2 cellular contexts compared by ENCODE assay signal in genomic region chr5:139451878-139452660, GRCh38.
TF ChIP-seq lines count a peak whose summit lies in the region.

No MANE protein-coding gene starts in this region.

TF ChIP-seq in HEK293, 187 proteins besides CTCF, POLR2A, EP300 and RAD21 (continues in another document):
- TF ChIP-seq ZNF239 (tag by site-specific recombination; IDR thresholded peaks at IDR 0.05) (0 out of 2 replicates have a peak, but pooled peaks have one; percentile 26), ZNF791 (tag by site-specific recombination; IDR thresholded peaks at IDR 0.05) (peak; percentile 58; the same call in 1 of the 2 replicates), ZNF146 (tag by site-specific recombination; IDR thresholded peaks at IDR 0.05) (0 out of 2 replicates have a peak, but pooled peaks have one; percentile 17), ZBTB21 (tag by site-specific recombination; IDR thresholded peaks at IDR 0.05) (no peak), ZNF148 (tag by site-specific recombination; IDR thresholded peaks at IDR 0.05; ENCODE audit: borderline replicate concordance) (0 out of 2 replicates have a peak, but pooled peaks have one; percentile 20), ZNF621 (tag by site-specific recombination; IDR thresholded peaks at IDR 0.05) (0 out of 2 replicates have a peak, but pooled peaks have one; percentile 20), TSHZ1 (tag by site-specific recombination; IDR thresholded peaks at IDR 0.05; ENCODE audit: borderline replicate concordance) (no peak), GLI4 (tag by site-specific recombination; IDR thresholded peaks at IDR 0.05) (no peak), ZNF280D (tag by site-specific recombination; IDR thresholded peaks at IDR 0.05) (no peak)
- TF ChIP-seq, protein P1, sequence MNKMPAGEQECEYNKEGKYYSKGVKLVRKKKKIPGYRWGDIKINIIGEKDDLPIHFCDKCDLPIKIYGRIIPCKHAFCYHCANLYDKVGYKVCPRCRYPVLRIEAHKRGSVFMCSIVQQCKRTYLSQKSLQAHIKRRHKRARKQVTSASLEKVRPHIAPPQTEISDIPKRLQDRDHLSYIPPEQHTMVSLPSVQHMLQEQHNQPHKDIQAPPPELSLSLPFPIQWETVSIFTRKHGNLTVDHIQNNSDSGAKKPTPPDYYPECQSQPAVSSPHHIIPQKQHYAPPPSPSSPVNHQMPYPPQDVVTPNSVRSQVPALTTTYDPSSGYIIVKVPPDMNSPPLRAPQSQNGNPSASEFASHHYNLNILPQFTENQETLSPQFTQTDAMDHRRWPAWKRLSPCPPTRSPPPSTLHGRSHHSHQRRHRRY (tag by site-specific recombination; IDR thresholded peaks at IDR 0.05), result 0 out of 2 replicates have a peak, but pooled peaks have one; percentile 34

TF ChIP-seq in K562, 482 proteins besides CTCF, POLR2A, EP300 and RAD21:
- TF ChIP-seq CGGBP1 (CRISPR knock-in tag; IDR thresholded peaks at IDR 0.05) (no peak), POLR2AphosphoS5 (IDR thresholded peaks at IDR 0.05; ENCODE audit: control insufficient read depth, insufficient read depth, low read depth, low read length) (no peak), MYBL2 (IDR thresholded peaks at IDR 0.05; ENCODE audit: low read depth) (0 out of 2 replicates have a peak, but pooled peaks have one; percentile 21), MYBL2 (CRISPR knock-in tag; IDR thresholded peaks at IDR 0.05; ENCODE audit: borderline replicate concordance) (no peak), ZBTB17 (CRISPR knock-in tag; IDR thresholded peaks at IDR 0.05) (no peak), ZNF77 (CRISPR knock-in tag; IDR thresholded peaks at IDR 0.05) (no peak), GATA2 (CRISPR knock-in tag; IDR thresholded peaks at IDR 0.05) (no peak), BCOR (IDR thresholded peaks at IDR 0.05) (no peak), PHF20 (IDR thresholded peaks at IDR 0.05; ENCODE audit: partially characterized antibody) (peak; percentile 9), ZNF263 (CRISPR knock-in tag; IDR thresholded peaks at IDR 0.05; ENCODE audit: borderline replicate concordance) (no peak), PRMT5 (CRISPR knock-in tag; IDR thresholded peaks at IDR 0.05) (no peak), ZNF407 (IDR thresholded peaks at IDR 0.05; ENCODE audit: low read depth) (no peak), TCF15 (CRISPR knock-in tag; IDR thresholded peaks at IDR 0.05) (no peak), C11orf30 (IDR thresholded peaks at IDR 0.05; ENCODE audit: low read depth) (no peak), EGR1 (conservative IDR thresholded peaks at IDR 0.05) (0 out of 2 replicates have a peak, but pooled peaks have one; percentile 4), JUN (IDR thresholded peaks at IDR 0.05; ENCODE audit: borderline replicate concordance, low read depth, low read length) (no peak), JUN (CRISPR knock-in tag; IDR thresholded peaks at IDR 0.05; ENCODE audit: borderline replicate concordance) (no peak), TCF3 (CRISPR knock-in tag; IDR thresholded peaks at IDR 0.05) (no peak), ELF4 (CRISPR knock-in tag; IDR thresholded peaks at IDR 0.05) (no peak), ATF2 (CRISPR knock-in tag; IDR thresholded peaks at IDR 0.05) (no peak), PHB2 (IDR thresholded peaks at IDR 0.05; ENCODE audit: low read depth) (0 out of 2 replicates have a peak, but pooled peaks have one; percentile 33), ATF1 (CRISPR knock-in tag; IDR thresholded peaks at IDR 0.05) (no peak), ATF1 (tag; IDR thresholded peaks at IDR 0.05) (no peak), DDX20 (tag; IDR thresholded peaks at IDR 0.05; ENCODE audit: low read depth) (no peak), ZBTB7A (IDR thresholded peaks at IDR 0.05; ENCODE audit: borderline replicate concordance, control insufficient read depth, low read depth, low read length) (no peak)
- TF ChIP-seq, protein P2, sequence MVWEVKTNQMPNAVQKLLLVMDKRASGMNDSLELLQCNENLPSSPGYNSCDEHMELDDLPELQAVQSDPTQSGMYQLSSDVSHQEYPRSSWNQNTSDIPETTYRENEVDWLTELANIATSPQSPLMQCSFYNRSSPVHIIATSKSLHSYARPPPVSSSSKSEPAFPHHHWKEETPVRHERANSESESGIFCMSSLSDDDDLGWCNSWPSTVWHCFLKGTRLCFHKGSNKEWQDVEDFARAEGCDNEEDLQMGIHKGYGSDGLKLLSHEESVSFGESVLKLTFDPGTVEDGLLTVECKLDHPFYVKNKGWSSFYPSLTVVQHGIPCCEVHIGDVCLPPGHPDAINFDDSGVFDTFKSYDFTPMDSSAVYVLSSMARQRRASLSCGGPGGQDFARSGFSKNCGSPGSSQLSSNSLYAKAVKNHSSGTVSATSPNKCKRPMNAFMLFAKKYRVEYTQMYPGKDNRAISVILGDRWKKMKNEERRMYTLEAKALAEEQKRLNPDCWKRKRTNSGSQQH (CRISPR knock-in tag; IDR thresholded peaks at IDR 0.05), result peak; percentile 35; the same call in 1 of the 2 replicates
- TF ChIP-seq, protein P3, sequence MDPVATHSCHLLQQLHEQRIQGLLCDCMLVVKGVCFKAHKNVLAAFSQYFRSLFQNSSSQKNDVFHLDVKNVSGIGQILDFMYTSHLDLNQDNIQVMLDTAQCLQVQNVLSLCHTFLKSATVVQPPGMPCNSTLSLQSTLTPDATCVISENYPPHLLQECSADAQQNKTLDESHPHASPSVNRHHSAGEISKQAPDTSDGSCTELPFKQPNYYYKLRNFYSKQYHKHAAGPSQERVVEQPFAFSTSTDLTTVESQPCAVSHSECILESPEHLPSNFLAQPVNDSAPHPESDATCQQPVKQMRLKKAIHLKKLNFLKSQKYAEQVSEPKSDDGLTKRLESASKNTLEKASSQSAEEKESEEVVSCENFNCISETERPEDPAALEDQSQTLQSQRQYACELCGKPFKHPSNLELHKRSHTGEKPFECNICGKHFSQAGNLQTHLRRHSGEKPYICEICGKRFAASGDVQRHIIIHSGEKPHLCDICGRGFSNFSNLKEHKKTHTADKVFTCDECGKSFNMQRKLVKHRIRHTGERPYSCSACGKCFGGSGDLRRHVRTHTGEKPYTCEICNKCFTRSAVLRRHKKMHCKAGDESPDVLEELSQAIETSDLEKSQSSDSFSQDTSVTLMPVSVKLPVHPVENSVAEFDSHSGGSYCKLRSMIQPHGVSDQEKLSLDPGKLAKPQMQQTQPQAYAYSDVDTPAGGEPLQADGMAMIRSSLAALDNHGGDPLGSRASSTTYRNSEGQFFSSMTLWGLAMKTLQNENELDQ (CRISPR knock-in tag; IDR thresholded peaks at IDR 0.05; ENCODE audit: borderline replicate concordance), result no peak
- TF ChIP-seq, protein P4, sequence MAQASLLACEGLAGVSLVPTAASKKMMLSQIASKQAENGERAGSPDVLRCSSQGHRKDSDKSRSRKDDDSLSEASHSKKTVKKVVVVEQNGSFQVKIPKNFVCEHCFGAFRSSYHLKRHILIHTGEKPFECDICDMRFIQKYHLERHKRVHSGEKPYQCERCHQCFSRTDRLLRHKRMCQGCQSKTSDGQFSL (CRISPR knock-in tag; IDR thresholded peaks at IDR 0.05), result no peak
- TF ChIP-seq, protein P4 (tag; IDR thresholded peaks at IDR 0.05), result no peak
